Comparison of ENCODE assay signal across 8 cellular contexts in the genomic region with DNA sequence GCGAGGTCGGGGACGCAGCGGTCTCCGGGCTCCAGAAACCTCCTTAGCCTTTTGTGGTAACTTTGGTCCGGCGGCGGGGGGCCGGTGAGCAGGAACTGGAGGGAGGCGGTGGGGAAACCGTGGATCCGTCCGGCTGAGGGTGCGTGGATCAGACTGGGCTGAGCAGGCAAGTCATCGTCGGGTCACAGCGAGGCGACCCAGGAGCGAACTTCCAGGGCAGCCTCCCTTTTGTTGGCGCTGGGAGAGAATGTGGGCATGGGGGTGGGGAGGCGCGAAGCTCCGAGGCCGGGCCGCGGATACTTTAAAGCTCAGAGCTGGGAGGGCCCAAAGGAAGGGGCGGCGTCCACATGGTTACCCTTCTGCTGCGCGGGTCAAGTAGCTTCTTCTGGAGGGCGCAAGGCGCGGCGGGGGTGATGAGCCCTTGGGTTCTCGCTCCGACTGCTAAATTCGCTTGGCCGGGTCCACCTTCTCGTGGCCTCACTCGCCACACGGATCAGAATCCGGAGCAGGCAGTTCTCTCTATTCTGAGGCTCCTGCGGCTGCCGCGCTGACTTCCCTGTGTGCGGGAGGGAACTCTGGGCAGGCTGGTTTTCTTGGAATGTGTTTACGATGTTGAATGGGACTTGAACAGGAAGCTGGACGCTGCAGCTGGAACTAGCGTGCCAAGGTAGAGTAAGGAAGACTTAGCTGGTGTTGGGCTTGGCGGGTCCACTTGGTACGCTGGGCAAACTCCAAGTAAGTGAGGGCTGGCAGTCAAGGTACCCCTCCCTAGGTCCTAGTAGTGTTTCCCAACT. TPM values are rescaled to one million over a fixed set of nuclear protein-coding genes. Genes with fewer than 3 reads are reported as not detected.
DNase-seq lines count a peak whose midpoint lies in the region; ATAC-seq and TF ChIP-seq lines count a peak whose summit lies in the region.

No MANE protein-coding gene starts in this region.

- no peaks in the 10 kb centered on the region for H3K27me3 ChIP-seq in CD8-positive, alpha-beta memory T cell (ENCODE audit: insufficient read depth, low read length, poor library complexity, severe bottlenecking)

- no peak for ATAC-seq in activated T-helper 17 cell treated with anti-CD3 and anti-CD28 coated beads, Interleukin-2, amount 50 U/mL, for 72 hours (replicated peaks)
- no peak for ATAC-seq in HG03520 (IDR thresholded peaks at IDR 0.05; ENCODE audit: unreplicated experiment)

- CTCF ChIA-PET in CD8-positive, alpha-beta memory T cell (lab: Charles Lee): no interaction called here
- CTCF ChIA-PET in activated CD4-positive, alpha-beta memory T cell treated with anti-CD3 and anti-CD28 coated beads for 36 hours (lab: Charles Lee): no interaction called here

- no peak for TF ChIP-seq CTCF in osteocyte (IDR thresholded peaks at IDR 0.05)

- no peaks in the 10 kb centered on the region for H3K36me3 Mint-ChIP-seq in CD8-positive, alpha-beta memory T cell
- H3K36me3 Mint-ChIP-seq in activated T-helper 17 cell treated with anti-CD3 and anti-CD28 coated beads, Interleukin-2, amount 50 U/mL, for 72 hours (ENCODE audit: low read depth): no peaks in the 10 kb centered on the region
- no peaks in the 10 kb centered on the region for H3K36me3 Mint-ChIP-seq in osteocyte (ENCODE audit: unreplicated experiment)
- H3K36me3 Mint-ChIP-seq in activated CD4-positive, alpha-beta memory T cell treated with anti-CD3 and anti-CD28 coated beads for 36 hours: no peaks in the 10 kb centered on the region

- no peaks in the 10 kb centered on the region for H3K36me3 ChIP-seq in CD8-positive, alpha-beta memory T cell (ENCODE audit: insufficient read depth, low read length)

- peak overlapping the region; percentile 59 for H3K27ac ChIP-seq in CD8-positive, alpha-beta memory T cell (ENCODE audit: low read depth, low read length)

- peaks cover 13 to 39% of the 10 kb centered on the region in 2 donors for H3K27me3 Mint-ChIP-seq in CD8-positive, alpha-beta memory T cell
- peaks cover 29% of the 10 kb centered on the region for H3K27me3 Mint-ChIP-seq in activated T-helper 17 cell treated with anti-CD3 and anti-CD28 coated beads, Interleukin-2, amount 50 U/mL, for 72 hours
- H3K27me3 Mint-ChIP-seq in osteocyte (ENCODE audit: unreplicated experiment): no peaks in the 10 kb centered on the region
- peaks cover 36% of the 10 kb centered on the region for H3K27me3 Mint-ChIP-seq in activated CD4-positive, alpha-beta memory T cell treated with anti-CD3 and anti-CD28 coated beads for 36 hours

- intact Hi-C loops in activated CD4-positive, alpha-beta memory T cell treated with anti-CD3 and anti-CD28 coated beads for 36 hours (cut with micrococcal nuclease): no loop called here

- no peak overlapping the region for H3K4me3 Mint-ChIP-seq in CD8-positive, alpha-beta memory T cell
- H3K4me3 Mint-ChIP-seq in activated T-helper 17 cell treated with anti-CD3 and anti-CD28 coated beads, Interleukin-2, amount 50 U/mL, for 72 hours: peak overlapping the region; percentile 40
- peak overlapping the region; percentile 97 for H3K4me3 Mint-ChIP-seq in osteocyte (ENCODE audit: unreplicated experiment)
- no peak overlapping the region for H3K4me3 Mint-ChIP-seq in activated CD4-positive, alpha-beta memory T cell treated with anti-CD3 and anti-CD28 coated beads for 36 hours

- H3K27ac Mint-ChIP-seq in CD8-positive, alpha-beta memory T cell: no peak overlapping the region
- H3K27ac Mint-ChIP-seq in activated T-helper 17 cell treated with anti-CD3 and anti-CD28 coated beads, Interleukin-2, amount 50 U/mL, for 72 hours: no peak overlapping the region
- peak overlapping the region; percentile 97 for H3K27ac Mint-ChIP-seq in osteocyte (ENCODE audit: unreplicated experiment)
- no peak overlapping the region for H3K27ac Mint-ChIP-seq in activated CD4-positive, alpha-beta memory T cell treated with anti-CD3 and anti-CD28 coated beads for 36 hours

- no peak overlapping the region for H3K4me3 ChIP-seq in CD8-positive, alpha-beta memory T cell (ENCODE audit: low read length)

- H3K4me1 ChIP-seq in CD8-positive, alpha-beta memory T cell (ENCODE audit: insufficient read depth, low read length): no peaks in the 10 kb centered on the region

- no peak for DNase-seq in CD8-positive, alpha-beta memory T cell
- DNase-seq in HuH-7 (ENCODE audit: low spot score) (peak; percentile 42), glomerular visceral epithelial cell (ENCODE audit: extremely low spot score) (peak; percentile 93), osteocyte (ENCODE audit: extremely low spot score, unreplicated experiment) (peak; percentile 89), GM19238 (ENCODE audit: insufficient read length, low spot score) (no peak)
- no peak for DNase-seq in activated CD4-positive, alpha-beta memory T cell treated with anti-CD3 and anti-CD28 coated beads for 36 hours

- peaks cover 0 to 8% (median 5%) of the 10 kb centered on the region in 3 donors for H3K4me1 Mint-ChIP-seq in CD8-positive, alpha-beta memory T cell
- H3K4me1 Mint-ChIP-seq in activated T-helper 17 cell treated with anti-CD3 and anti-CD28 coated beads, Interleukin-2, amount 50 U/mL, for 72 hours: peaks cover 4% of the 10 kb centered on the region
- H3K4me1 Mint-ChIP-seq in osteocyte (ENCODE audit: unreplicated experiment): peaks cover 40% of the 10 kb centered on the region
- peaks cover 5% of the 10 kb centered on the region for H3K4me1 Mint-ChIP-seq in activated CD4-positive, alpha-beta memory T cell treated with anti-CD3 and anti-CD28 coated beads for 36 hours (ENCODE audit: low read depth)

- no peaks in the 10 kb centered on the region for H3K9me3 ChIP-seq in CD8-positive, alpha-beta memory T cell (ENCODE audit: low read length)

- H3K9me3 Mint-ChIP-seq in CD8-positive, alpha-beta memory T cell: peaks cover 0 to 17% (median 13%) of the 10 kb centered on the region in 5 donors
- H3K9me3 Mint-ChIP-seq in activated T-helper 17 cell treated with anti-CD3 and anti-CD28 coated beads, Interleukin-2, amount 50 U/mL, for 72 hours: no peaks in the 10 kb centered on the region
- H3K9me3 Mint-ChIP-seq in osteocyte (ENCODE audit: unreplicated experiment): no peaks in the 10 kb centered on the region
- no peaks in the 10 kb centered on the region for H3K9me3 Mint-ChIP-seq in activated CD4-positive, alpha-beta memory T cell treated with anti-CD3 and anti-CD28 coated beads for 36 hours

- POLR2A ChIA-PET in CD8-positive, alpha-beta memory T cell (lab: Charles Lee): no interaction called here
- POLR2A ChIA-PET in activated CD4-positive, alpha-beta memory T cell treated with anti-CD3 and anti-CD28 coated beads for 36 hours (lab: Charles Lee): no interaction called here

RNA-seq across cellular contexts. Expression of a gene that starts 1.0 kb away (rescaled TPM):
- not detected for total RNA-seq in CD8-positive, alpha-beta memory T cell
- polyA plus RNA-seq in CD8-positive, alpha-beta memory T cell: not detected
- total RNA-seq in activated T-helper 17 cell treated with anti-CD3 and anti-CD28 coated beads, Interleukin-2, amount 50 U/mL, for 72 hours: not detected
- 36.7 and 44.2 TPM in 2 replicates for total RNA-seq in osteocyte
- total RNA-seq in activated CD4-positive, alpha-beta memory T cell treated with anti-CD3 and anti-CD28 coated beads for 36 hours: not detected

Comparison
In these comparisons a context has a peak if more than half of its experiments do, and no peak if none do; other contexts are left out.
1. DNase-seq: peak in HuH-7 (single experiment), glomerular visceral epithelial cell (single experiment) and osteocyte (single experiment); none in CD8-positive, alpha-beta memory T cell (0 of 5), GM19238 (single experiment) and activated CD4-positive, alpha-beta memory T cell treated with anti-CD3 and anti-CD28 coated beads for 36 hours (single experiment).
2. H3K4me3 Mint-ChIP-seq: peak in activated T-helper 17 cell treated with anti-CD3 and anti-CD28 coated beads, Interleukin-2, amount 50 U/mL, for 72 hours (single experiment) and osteocyte (single experiment); none in CD8-positive, alpha-beta memory T cell (0 of 7) and activated CD4-positive, alpha-beta memory T cell treated with anti-CD3 and anti-CD28 coated beads for 36 hours (single experiment).
3. RNA of a gene that starts 1.0 kb away (total RNA-seq): 36.7 to 44.2 TPM in osteocyte; not detected in CD8-positive, alpha-beta memory T cell, not detected in activated T-helper 17 cell treated with anti-CD3 and anti-CD28 coated beads, Interleukin-2, amount 50 U/mL, for 72 hours and not detected in activated CD4-positive, alpha-beta memory T cell treated with anti-CD3 and anti-CD28 coated beads for 36 hours; every median in the first group is over 10 times any median in the second.